Comparison of ENCODE assay signal across 26 cellular contexts in the genomic region with DNA sequence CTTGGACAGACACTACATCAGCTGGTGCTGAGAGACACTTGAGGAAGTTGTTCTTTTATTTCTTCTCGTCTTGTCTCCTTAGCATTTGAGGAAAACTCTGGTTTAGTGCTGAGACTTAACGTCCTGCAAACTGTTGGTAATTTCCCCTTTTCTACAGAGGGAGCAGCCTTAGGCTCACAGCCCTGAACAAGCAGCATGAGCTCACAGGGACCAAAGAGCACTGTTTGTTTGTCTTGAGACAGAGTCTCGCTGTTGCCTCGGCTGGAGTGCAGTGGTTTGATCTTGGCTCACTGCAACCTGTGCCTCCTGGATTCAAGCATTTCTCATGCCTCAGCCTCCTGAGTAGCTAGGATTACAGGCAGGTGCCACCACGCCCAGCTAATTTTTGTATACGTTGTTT. TPM values are rescaled to one million over a fixed set of nuclear protein-coding genes. Genes with fewer than 3 reads are reported as not detected.
DNase-seq lines count a peak whose midpoint lies in the region; ATAC-seq and TF ChIP-seq lines count a peak whose summit lies in the region.
"Had no signal": no experiment of that assay in that cellular context is flagged by ENCODE, and none has a peak within 500 bp of the region (broad histone marks: within the 10 kb centered on the region; RNA-seq: fewer than 3 reads in every experiment).

No MANE protein-coding gene starts in this region.

- peaks cover 41 to 82% (median 65%) of the 10 kb centered on the region in 4 donors for H3K36me3 ChIP-seq in esophagus muscularis mucosa
- no peaks in the 10 kb centered on the region for H3K36me3 ChIP-seq in hepatocyte (replicated peaks; ENCODE audit: insufficient read depth, low read depth)

- peaks cover 39% of the 10 kb centered on the region for H3K36me3 Mint-ChIP-seq in osteocyte (ENCODE audit: unreplicated experiment)

- peak overlapping the region; percentile 55 for H3K4me2 ChIP-seq in hepatocyte
- H3K4me2 ChIP-seq: BLaER1 had no signal

- H2AFZ ChIP-seq in hepatocyte = no peak overlapping the region

- no peak overlapping the region for H3K4me3 Mint-ChIP-seq in osteocyte (ENCODE audit: unreplicated experiment)
- H3K4me3 Mint-ChIP-seq: CD14-positive monocyte; CD4-positive, alpha-beta memory T cell; CD4-positive, CD25-positive, alpha-beta regulatory T cell; CD8-positive, alpha-beta memory T cell had no signal

- H3K9me3 Mint-ChIP-seq in osteocyte (ENCODE audit: unreplicated experiment) = no peaks in the 10 kb centered on the region

- WGBS in esophagus muscularis mucosa = 75% methylated on average over 6 of the region's 6 CpGs
- 82% methylated on average over 6 of the region's 6 CpGs for WGBS in hepatocyte (ENCODE audit: low lambda C conversion rate, missing lambda C conversion rate)

- TF ChIP-seq CTCF in esophagus muscularis mucosa (IDR thresholded peaks at IDR 0.05) = no peak
- TF ChIP-seq CTCF in hepatocyte (IDR thresholded peaks at IDR 0.05; ENCODE audit: poor library complexity) = no peak
- no peak for TF ChIP-seq CTCF in osteocyte (IDR thresholded peaks at IDR 0.05)

- no peak overlapping the region for H3K27ac ChIP-seq in esophagus muscularis mucosa (replicated peaks in 1 of 4)
- peak overlapping the region; percentile 44 for H3K27ac ChIP-seq in hepatocyte
- H3K27ac ChIP-seq: BLaER1 had no signal

- no peak for TF ChIP-seq EP300 in esophagus muscularis mucosa (IDR thresholded peaks at IDR 0.05)

- peaks cover 18% of the 10 kb centered on the region for H3K4me1 Mint-ChIP-seq in osteocyte (ENCODE audit: unreplicated experiment)

- H3K79me2 ChIP-seq in hepatocyte = peaks cover 54% of the 10 kb centered on the region

- DNase-seq in esophagus muscularis mucosa (ENCODE audit: extremely low spot score) (peak; percentile 66), hepatocyte (ENCODE audit: low spot score) (peak; percentile 39), left lobe of liver (ENCODE audit: low spot score) (no peak), osteocyte (ENCODE audit: extremely low spot score, unreplicated experiment) (peak; percentile 64), T-helper 9 cell (no peak), H4 (ENCODE audit: low spot score) (no peak)
- DNase-seq: 8988T; ACHN; BE2C; C1 segment of cervical spinal cord; CD4-positive, alpha-beta memory T cell; CD4-positive, CD25-positive, alpha-beta regulatory T cell; CD8-positive, alpha-beta memory T cell; COR-L47; DMS 273 treated with DMSO at 0.1 percent for 48 hours; DMS153; DMS53; DMS79; DND-41; EL; GDM1 had no signal

- no peaks in the 10 kb centered on the region for H3K27me3 ChIP-seq in esophagus muscularis mucosa
- H3K27me3 ChIP-seq in hepatocyte = no peaks in the 10 kb centered on the region
- H3K27me3 ChIP-seq: BE2C, BLaER1 had no signal

- no peaks in the 10 kb centered on the region for H4K20me1 ChIP-seq in hepatocyte (ENCODE audit: insufficient read depth, poor library complexity, severe bottlenecking)

- H3K4me1 ChIP-seq in esophagus muscularis mucosa (peaks cover 18 to 29% (median 23%) of the 10 kb centered on the region in 4 donors), hepatocyte (ENCODE audit: insufficient read depth) (peaks cover 13% of the 10 kb centered on the region)
- H3K4me1 ChIP-seq: BE2C had no signal

- peak; percentile 53 for ATAC-seq in left lobe of liver
- no peak for ATAC-seq in activated CD4-positive, CD25-positive, alpha-beta regulatory T cell treated with anti-CD3 and anti-CD28 coated beads, Interleukin-2, amount 50 U/mL, for 24 hours
- ATAC-seq in GM21423 (IDR thresholded peaks at IDR 0.05; ENCODE audit: unreplicated experiment) = no peak

- H3K9me2 ChIP-seq in hepatocyte (replicated peaks; ENCODE audit: insufficient read depth) = no peaks in the 10 kb centered on the region

- H3K4me3 ChIP-seq in esophagus muscularis mucosa (no peak overlapping the region), hepatocyte (no peak overlapping the region)
- H3K4me3 ChIP-seq: BLaER1 had no signal

- H3K9me3 ChIP-seq in esophagus muscularis mucosa = no peaks in the 10 kb centered on the region
- no peaks in the 10 kb centered on the region for H3K9me3 ChIP-seq in hepatocyte (ENCODE audit: low read depth)
- H3K9me3 ChIP-seq: BE2C, BLaER1 had no signal

- no peaks in the 10 kb centered on the region for H3K27me3 Mint-ChIP-seq in osteocyte (ENCODE audit: unreplicated experiment)
- H3K27me3 Mint-ChIP-seq: CD4-positive, alpha-beta memory T cell; CD4-positive, CD25-positive, alpha-beta regulatory T cell; CD8-positive, alpha-beta memory T cell had no signal

- H3K27ac Mint-ChIP-seq in osteocyte (ENCODE audit: unreplicated experiment) = no peak overlapping the region
- H3K27ac Mint-ChIP-seq: CD14-positive monocyte; CD4-positive, CD25-positive, alpha-beta regulatory T cell; CD8-positive, alpha-beta memory T cell had no signal

- intact Hi-C loops in esophagus muscularis mucosa (cut with DNase I) = no loop called here

- TF ChIP-seq POLR2A in esophagus muscularis mucosa (IDR thresholded peaks at IDR 0.05; ENCODE audit: low read depth) = no peak

RNA-seq across cellular contexts. Expression of a gene that starts 5.5 kb away (rescaled TPM):
- total RNA-seq in esophagus muscularis mucosa (10 to 100 TPM; 13.3 to 19.7 (median 17.3) TPM), hepatocyte (12.3 and 13.9 TPM in 2 replicates), left lobe of liver (4.5 TPM), osteocyte (23.7 and 24.5 TPM in 2 replicates)
- 1.5 and 1.9 TPM in 2 replicates for polyA plus RNA-seq in hepatocyte
- total RNA-seq in H4 (2014; rRNA removed; shearing (Covaris generic)) = 6.1 and 7.8 TPM in 2 replicates

RNA-seq across cellular contexts. Expression of a gene that starts 15.1 kb away (rescaled TPM):
- total RNA-seq in esophagus muscularis mucosa (1 to 10 TPM in 1 of 4 donors, under 1 TPM in 3; 0.33 to 1.2 (median 0.85) TPM), hepatocyte (0.27 and 1.0 TPM in 2 replicates), left lobe of liver (0.18 TPM), osteocyte (0.86 and 0.94 TPM in 2 replicates)
- polyA plus RNA-seq in hepatocyte = 0.25 and 0.88 TPM in 2 replicates
- total RNA-seq in H4 (2014; rRNA removed; shearing (Covaris generic)) = 1.2 and 1.3 TPM in 2 replicates
- total RNA-seq: G401 had no signal
- polyA plus RNA-seq: CD8-positive, alpha-beta memory T cell had no signal

RNA-seq across cellular contexts. Expression of a gene that starts 34.3 kb away (rescaled TPM):
- total RNA-seq in esophagus muscularis mucosa (10 to 100 TPM; 46.1 to 75.0 (median 50.1) TPM), hepatocyte (63.7 and 77.4 TPM in 2 replicates), left lobe of liver (22.1 TPM), osteocyte (85.1 and 86.1 TPM in 2 replicates)
- 5.9 and 6.2 TPM in 2 replicates for polyA plus RNA-seq in hepatocyte
- 29.7 and 30.4 TPM in 2 replicates for total RNA-seq in H4 (2014; rRNA removed; shearing (Covaris generic))

RNA-seq across cellular contexts. Expression of a gene that starts 54.7 kb away (rescaled TPM):
- total RNA-seq in esophagus muscularis mucosa = 10 to 100 TPM; 24.1 to 66.7 (median 42.5) TPM
- 23.0 and 26.2 TPM in 2 replicates for total RNA-seq in hepatocyte
- 2.8 and 4.4 TPM in 2 replicates for polyA plus RNA-seq in hepatocyte
- total RNA-seq in left lobe of liver = 16.3 TPM
- total RNA-seq in osteocyte = 34.2 and 36.8 TPM in 2 replicates
- total RNA-seq in H4 (2014; rRNA removed; shearing (Covaris generic)) = 9.6 and 11.9 TPM in 2 replicates

Comparison
In these comparisons a context has a peak if more than half of its experiments do, and no peak if none do; other contexts are left out.
1. DNase-seq: peak in esophagus muscularis mucosa (single experiment), hepatocyte (single experiment) and osteocyte (single experiment); none in left lobe of liver (single experiment), T-helper 9 cell (single experiment) and H4 (single experiment).